Comparison of ENCODE assay signal across 21 cellular contexts in the genomic region with DNA sequence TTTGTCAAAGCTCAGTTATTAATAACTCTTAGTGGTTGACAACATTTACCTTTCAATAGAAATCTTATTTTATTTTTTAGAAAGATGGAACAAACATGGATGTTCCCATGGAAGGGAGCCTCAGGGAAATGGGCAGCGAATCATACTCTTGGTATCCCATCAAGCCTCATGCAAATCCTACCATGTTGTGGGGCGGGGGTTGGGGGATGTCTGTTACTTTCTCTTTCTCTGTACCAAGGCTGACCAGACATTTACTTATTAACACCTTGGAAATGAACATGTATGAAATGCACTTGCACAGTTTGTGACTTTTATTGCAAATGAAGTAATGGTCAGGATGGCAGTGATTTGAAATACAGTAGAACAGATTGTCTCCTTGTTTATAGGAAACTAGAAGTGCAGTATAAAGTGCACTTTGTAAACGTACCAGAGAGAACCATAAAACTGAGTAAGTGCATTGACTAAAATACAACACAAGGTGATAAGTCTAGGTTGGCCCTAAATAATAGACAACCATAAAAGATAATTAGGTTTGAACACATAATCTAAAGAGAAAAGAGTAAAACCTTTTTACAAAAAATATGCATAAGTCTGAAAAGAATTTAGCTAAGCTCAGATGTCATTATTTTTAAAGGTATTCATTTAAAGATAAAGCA. TPM values are rescaled to one million over a fixed set of nuclear protein-coding genes. Genes with fewer than 3 reads are reported as not detected.
DNase-seq lines count a peak whose midpoint lies in the region; ATAC-seq and TF ChIP-seq lines count a peak whose summit lies in the region.
"Had no signal": no experiment of that assay in that cellular context is flagged by ENCODE, and none has a peak within 500 bp of the region (broad histone marks: within the 10 kb centered on the region; RNA-seq: fewer than 3 reads in every experiment).

No MANE protein-coding gene starts in this region.

- H3K14ac ChIP-seq in H9 (ENCODE audit: insufficient read depth, low read length) = no peak overlapping the region

- no peak overlapping the region for H2BK15ac ChIP-seq in H9 (ENCODE audit: low read depth, low read length)

- H3K4me1 ChIP-seq in HEK293 (ENCODE audit: control insufficient read depth, insufficient read depth, low read length) (peaks cover 23% of the 10 kb centered on the region; the same call in 1 of the 2 replicates), H9 (ENCODE audit: insufficient read depth, low read length) (no peaks in the 10 kb centered on the region)
- H3K4me1 ChIP-seq: A549 had no signal

- no peak overlapping the region for H4K91ac ChIP-seq in H9 (ENCODE audit: insufficient read length, low read depth, low read length)

- TF ChIP-seq CTCF in HEK293 (tag by site-specific recombination; IDR thresholded peaks at IDR 0.05) (no peak), RWPE1 (conservative IDR thresholded peaks at IDR 0.05; ENCODE audit: low read depth) (no peak), H9 (conservative IDR thresholded peaks at IDR 0.05) (no peak)

- no peak overlapping the region for H3K18ac ChIP-seq in H9 (ENCODE audit: insufficient read length, low read depth, low read length)

- no peak for ATAC-seq in left lobe of liver
- ATAC-seq: A549, HCT116, HepG2 had no signal

- no peaks in the 10 kb centered on the region for H3K79me1 ChIP-seq in H9 (ENCODE audit: insufficient read depth, low read depth, low read length, poor library complexity, severe bottlenecking)

- H3K23me2 ChIP-seq in H9 (ENCODE audit: insufficient read length, low read depth, low read length, poor library complexity, severe bottlenecking) = no peaks in the 10 kb centered on the region

- H3K36me3 Mint-ChIP-seq in H9 (ENCODE audit: insufficient read depth in 1 of 3, low read depth in 3 of 3) = peaks cover 8 to 18% (median 11%) of the 10 kb centered on the region in 3 experiments

- no peak overlapping the region for H2BK20ac ChIP-seq in H9 (ENCODE audit: low read depth, low read length, poor library complexity, severe bottlenecking)

- H3K27ac ChIP-seq in HEK293 (ENCODE audit: extremely low read depth, low read depth, low read length) (no peak overlapping the region), RWPE1 (no peak overlapping the region), H9 (ENCODE audit: insufficient read length, low read depth, low read length) (no peak overlapping the region)
- H3K27ac ChIP-seq: A549, KMS-11, SJCRH30 had no signal

- POLR2A ChIA-PET in HEK293 (lab: Yijun Ruan, JAX) = no interaction called here
- POLR2A ChIA-PET in RWPE1 (lab: Yijun Ruan, JAX; ENCODE audit: low non-redundant PET) = no interaction called here

- no peaks in the 10 kb centered on the region for H3K79me2 ChIP-seq in H9 (ENCODE audit: insufficient read depth, low read length)

- no peak overlapping the region for H3K4me3 Mint-ChIP-seq in H9

- no peak overlapping the region for H2BK5ac ChIP-seq in H9 (ENCODE audit: insufficient read length, low read length)

- no peaks in the 10 kb centered on the region for H3K36me3 ChIP-seq in HEK293 (ENCODE audit: control insufficient read depth in 2 of 2, insufficient read depth in 1 of 2, low read length in 2 of 2)
- H3K36me3 ChIP-seq: MG63, SJCRH30 had no signal

- no peak overlapping the region for H2AK5ac ChIP-seq in H9 (ENCODE audit: insufficient read length, low read length)

- peaks cover 14 to 15% of the 10 kb centered on the region in 2 experiments for H3K4me1 Mint-ChIP-seq in H9

- H4K5ac ChIP-seq in H9 (ENCODE audit: insufficient read length, low read depth, low read length) = no peak overlapping the region

- no peak overlapping the region for H3K23ac ChIP-seq in H9 (ENCODE audit: insufficient read length, low read depth, low read length)

- H3K4me3 ChIP-seq in HEK293 (ENCODE audit: low read depth, low read length) = no peak overlapping the region
- H3K4me3 ChIP-seq: A549, MG63, SJCRH30 had no signal

- no peak overlapping the region for H2AFZ ChIP-seq in H9 (ENCODE audit: low read length)

- no peaks in the 10 kb centered on the region for H4K20me1 ChIP-seq in H9 (ENCODE audit: control insufficient read depth, insufficient read depth, insufficient read length)

- no peaks in the 10 kb centered on the region for H3K27me3 ChIP-seq in H9 (ENCODE audit: insufficient read depth, low read length)
- H3K27me3 ChIP-seq: MG63, SJCRH30 had no signal

- WGBS in H9 (ENCODE audit: extremely low coverage, insufficient read length, low lambda C conversion rate) = no CpG with 5 or more reads among the region's 3 CpGs

- H3K27ac Mint-ChIP-seq in H9 = no peak overlapping the region

- H3K9ac ChIP-seq in H9 (ENCODE audit: extremely low read depth, insufficient read length, low read length) = no peak overlapping the region
- H3K9ac ChIP-seq: KMS-11 had no signal

- no peak overlapping the region for H4K8ac ChIP-seq in H9 (replicated peaks; ENCODE audit: insufficient read length, low read depth, low read length)

- no peak overlapping the region for H3K56ac ChIP-seq in H9 (ENCODE audit: insufficient read length, low read depth, low read length)

- H3K27me3 Mint-ChIP-seq in H9 (ENCODE audit: low read depth) = no peaks in the 10 kb centered on the region

- CTCF ChIA-PET in HEK293 (lab: Yijun Ruan, JAX) = no interaction called here
- CTCF ChIA-PET in RWPE1 (lab: Yijun Ruan, JAX) = no interaction called here

- H3K9me3 ChIP-seq in HEK293 (ENCODE audit: control insufficient read depth, insufficient read depth, low read depth, low read length) (no peaks in the 10 kb centered on the region), H9 (ENCODE audit: control insufficient read depth, low read depth, low read length) (peaks cover 7% of the 10 kb centered on the region)
- H3K9me3 ChIP-seq: A549, MG63, SJCRH30 had no signal

- H3K4ac ChIP-seq in H9 (ENCODE audit: low read depth, low read length) = no peak overlapping the region

- DNase-seq in ELR (ENCODE audit: low read depth) (peak; percentile 50), RPMI7951 (ENCODE audit: low read depth) (peak; percentile 8), left kidney (ENCODE audit: low read depth, low spot score) (peak; percentile 4), RWPE1 (ENCODE audit: low spot score) (no peak), left lobe of liver (ENCODE audit: low spot score) (no peak), glomerular visceral epithelial cell (ENCODE audit: extremely low spot score) (no peak), H9 (no peak)
- DNase-seq: C1 segment of cervical spinal cord, DND-41, MG63, NCI-H1105, NCI-H1694, NCI-H226, NCI-H524 treated with DMSO at 0.1 percent for 48 hours, RPMI8226, SJCRH30 had no signal

- H2BK12ac ChIP-seq in H9 (ENCODE audit: insufficient read length, low read depth, low read length) = no peak overlapping the region

- no peak overlapping the region for H3T11ph ChIP-seq in H9 (ENCODE audit: low read length)

- no peak overlapping the region for H3K4me2 ChIP-seq in H9 (ENCODE audit: insufficient read depth, insufficient read length, low read length)
- H3K4me2 ChIP-seq: A549, KMS-11 had no signal

- H2BK120ac ChIP-seq in H9 (ENCODE audit: low read depth, low read length, poor library complexity, severe bottlenecking) = no peak overlapping the region

- H3K9me3 Mint-ChIP-seq in H9 = peaks cover 12 to 15% of the 10 kb centered on the region in 2 experiments

TF ChIP-seq in HEK293, 187 proteins besides CTCF, POLR2A, EP300 and RAD21:
- no peak for TF ChIP-seq SETDB1 (IDR thresholded peaks at IDR 0.05; ENCODE audit: insufficient read length, low read length)
- TF ChIP-seq PRDM6 (tag by site-specific recombination; IDR thresholded peaks at IDR 0.05) = peak; percentile 52
- peak; percentile 52; the same call in 1 of the 2 replicates for TF ChIP-seq ZNF843 (tag by site-specific recombination; IDR thresholded peaks at IDR 0.05)
- 0 out of 2 replicates have a peak, but pooled peaks have one; percentile 8 for TF ChIP-seq FEZF1 (tag by site-specific recombination; IDR thresholded peaks at IDR 0.05)
- no peak for TF ChIP-seq ZNF580 (tag by site-specific recombination; IDR thresholded peaks at IDR 0.05)

RNA-seq across cellular contexts. Expression of gene SEMA3D, which starts 32.4 kb away (rescaled TPM):
- total RNA-seq in RPMI7951 (2014; rRNA removed; shearing (Covaris generic)) = 2.4 and 2.6 TPM in 2 replicates
- 0.25 TPM for total RNA-seq in left lobe of liver
- 5.4 and 5.6 TPM in 2 replicates for total RNA-seq in H9 (2021)

Comparison
In these comparisons a context has a peak if more than half of its experiments do, and no peak if none do; other contexts are left out.
1. DNase-seq: peak in ELR (single experiment), RPMI7951 (single experiment) and left kidney (single experiment); none in RWPE1 (single experiment), left lobe of liver (single experiment), glomerular visceral epithelial cell (single experiment) and H9 (single experiment).